Comparison of ENCODE assay signal across 1 cellular context in the genomic region with DNA sequence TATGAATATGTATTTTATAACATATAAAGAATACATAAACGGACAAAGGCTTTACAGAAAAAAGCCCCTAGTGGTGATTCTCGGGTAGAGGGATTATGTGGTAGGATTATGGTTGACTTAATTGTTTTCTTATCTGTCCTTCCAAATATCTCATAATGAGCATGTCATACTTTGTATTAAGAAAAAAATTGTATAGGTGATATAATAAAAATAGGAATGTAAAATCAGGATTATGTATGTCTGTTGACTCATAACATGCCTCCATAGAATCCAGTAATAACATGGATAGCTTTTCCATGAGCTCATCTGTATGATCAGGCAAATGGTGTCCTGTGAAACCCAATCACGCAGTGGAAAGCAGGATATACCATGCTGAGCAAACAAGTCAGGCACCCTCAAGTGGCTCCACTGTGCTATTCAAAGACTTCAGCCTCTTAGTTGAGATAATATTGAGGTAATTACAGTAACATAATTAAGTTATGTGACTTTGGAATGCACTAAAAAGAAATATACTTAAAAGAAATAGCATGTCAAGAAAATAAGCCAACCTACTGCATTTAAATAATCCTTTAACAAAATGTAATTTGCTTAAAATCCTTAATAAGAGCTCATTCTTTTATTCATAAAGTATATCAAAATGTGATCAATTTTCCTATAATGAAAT.
A peak's percentile ranks its signal among the peaks of the same experiment; 100 is the strongest.
TF ChIP-seq lines count a peak whose summit lies in the region.

No MANE protein-coding gene starts in this region.

TF ChIP-seq in H1, 55 proteins besides CTCF, POLR2A, EP300 and RAD21 (continued from another document):
- 0 out of 2 replicates have a peak, but pooled peaks have one; percentile 42 for TF ChIP-seq JUND (IDR thresholded peaks at IDR 0.05; ENCODE audit: low read length)
- no peak for TF ChIP-seq POU5F1 (IDR thresholded peaks at IDR 0.05; ENCODE audit: low read depth, low read length)
- peak; percentile 70; the same call in 1 of the 2 replicates for TF ChIP-seq JUN (IDR thresholded peaks at IDR 0.05; ENCODE audit: low read depth, low read length)
- no peak for TF ChIP-seq SUZ12 (IDR thresholded peaks at IDR 0.05; ENCODE audit: low read length)
- TF ChIP-seq, protein P1, sequence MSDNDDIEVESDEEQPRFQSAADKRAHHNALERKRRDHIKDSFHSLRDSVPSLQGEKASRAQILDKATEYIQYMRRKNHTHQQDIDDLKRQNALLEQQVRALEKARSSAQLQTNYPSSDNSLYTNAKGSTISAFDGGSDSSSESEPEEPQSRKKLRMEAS (IDR thresholded peaks at IDR 0.05) = no peak
- TF ChIP-seq CBX5 (IDR thresholded peaks at IDR 0.05; ENCODE audit: low read depth, low read length) = no peak
- no peak for TF ChIP-seq CBX8 (IDR thresholded peaks at IDR 0.05; ENCODE audit: borderline replicate concordance, low read depth, low read length)
